8 cellular contexts compared by ENCODE assay signal in the genomic region with DNA sequence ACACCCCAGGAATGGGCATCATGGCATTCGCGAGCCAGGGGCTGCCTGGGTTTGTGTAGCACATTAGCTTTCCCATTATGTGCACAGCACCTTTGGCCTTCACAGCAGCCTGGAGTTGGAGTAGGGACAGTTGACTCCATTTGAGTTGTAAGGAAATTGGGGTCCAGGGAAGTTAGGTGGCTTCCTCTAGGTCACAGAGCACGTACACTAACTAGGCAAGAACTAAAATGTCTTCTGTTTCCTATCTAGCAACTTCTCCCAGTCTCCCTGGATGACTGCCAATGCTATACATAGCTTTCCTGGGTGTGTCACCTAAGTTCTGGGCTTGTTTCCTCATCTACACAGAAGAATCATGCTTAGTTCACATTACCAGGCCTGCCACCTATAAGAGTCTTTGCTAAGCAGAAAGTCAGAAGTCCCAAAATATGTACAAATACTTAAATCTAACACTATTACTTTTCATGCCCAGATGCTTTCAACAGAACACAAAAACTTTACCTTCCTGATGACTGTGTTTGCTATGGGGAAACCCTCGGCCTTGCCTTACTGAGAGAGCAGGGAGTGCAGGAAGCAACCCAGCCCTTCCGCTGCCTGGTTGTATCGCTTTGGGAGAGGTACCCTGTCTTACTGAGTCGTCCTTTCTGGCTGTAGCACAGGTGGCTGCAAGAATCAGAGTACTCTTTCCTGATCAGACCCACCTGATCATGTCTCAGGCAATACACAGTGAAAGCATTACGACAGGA. TPM values are rescaled to one million over a fixed set of nuclear protein-coding genes. Genes with fewer than 3 reads are reported as not detected.
DNase-seq lines count a peak whose midpoint lies in the region; ATAC-seq and TF ChIP-seq lines count a peak whose summit lies in the region.

No MANE protein-coding gene starts in this region.

- H3K9me3 Mint-ChIP-seq in memory B cell: no peaks in the 10 kb centered on the region
- H3K9me3 Mint-ChIP-seq in neural progenitor cell: no peaks in the 10 kb centered on the region

- no peak overlapping the region for H3K4me3 ChIP-seq in neural progenitor cell

- H3K79me2 ChIP-seq in neural progenitor cell (ENCODE audit: low read depth): peaks cover 43% of the 10 kb centered on the region

- DNase-seq in AG08396 (ENCODE audit: low spot score) (peak; percentile 67), LoVo (ENCODE audit: low spot score) (peak; percentile 95), caudate nucleus (lab: John Stamatoyannopoulos, UW) (peak in 2 of 61 donors; percentile 36 to 37), memory B cell (ENCODE audit: low spot score in 2 of 2) (no peak), neural progenitor cell (ENCODE audit: low spot score) (no peak)
- no peak for DNase-seq in stimulated activated CD4-positive, alpha-beta T cell treated with anti-CD3 and anti-CD28 coated beads, Interleukin-1b, Interleukin-23, amount 100 ng/mL, for 48 hours

- H3K27ac ChIP-seq in caudate nucleus (ENCODE audit: low read depth, low read length) (peak overlapping the region; percentile 41), neural progenitor cell (no peak overlapping the region)

- no peaks in the 10 kb centered on the region for H3K9me3 ChIP-seq in neural progenitor cell (ENCODE audit: low read depth)

- no peaks in the 10 kb centered on the region for H3K27me3 ChIP-seq in neural progenitor cell

- ATAC-seq in memory B cell (ENCODE audit: low read depth) (no peak), HG02970 (IDR thresholded peaks at IDR 0.05; ENCODE audit: low FRiP score, unreplicated experiment) (no peak), GM19397 (IDR thresholded peaks at IDR 0.05; ENCODE audit: unreplicated experiment) (no peak)

- no peaks in the 10 kb centered on the region for H3F3A ChIP-seq in neural progenitor cell (ENCODE audit: low read depth)

- H3K9ac ChIP-seq in neural progenitor cell: no peak overlapping the region

- H3K36me3 ChIP-seq in neural progenitor cell: no peaks in the 10 kb centered on the region

- TF ChIP-seq CTCF in neural progenitor cell (IDR thresholded peaks at IDR 0.05): no peak

- H3K4me2 ChIP-seq in neural progenitor cell: no peak overlapping the region

- H3K4me1 Mint-ChIP-seq in memory B cell (peaks cover 25% of the 10 kb centered on the region), neural progenitor cell (peaks cover 8% of the 10 kb centered on the region)

- H2AFZ ChIP-seq in neural progenitor cell (replicated peaks): no peak overlapping the region

- no peaks in the 10 kb centered on the region for H3K27me3 Mint-ChIP-seq in memory B cell
- H3K27me3 Mint-ChIP-seq in neural progenitor cell (ENCODE audit: insufficient read depth, low read depth): peaks cover 3% of the 10 kb centered on the region

- H3K4me3 Mint-ChIP-seq in memory B cell: no peak overlapping the region
- H3K4me3 Mint-ChIP-seq in neural progenitor cell: no peak overlapping the region

- H3K4me1 ChIP-seq in neural progenitor cell: peaks cover 3% of the 10 kb centered on the region

- H4K20me1 ChIP-seq in neural progenitor cell (ENCODE audit: low read depth): peaks cover 89% of the 10 kb centered on the region

- peak overlapping the region; percentile 21 for H3K27ac Mint-ChIP-seq in memory B cell
- no peak overlapping the region for H3K27ac Mint-ChIP-seq in neural progenitor cell

- H3K36me3 Mint-ChIP-seq in memory B cell (peaks cover 44% of the 10 kb centered on the region), neural progenitor cell (peaks cover 40% of the 10 kb centered on the region)

RNA-seq across cellular contexts. Expression of gene MACROH2A1, which starts 12.0 kb away (rescaled TPM):
- total RNA-seq in neural progenitor cell (ENCODE audit: low replicate concordance): 179 and 227 TPM in 2 replicates

Comparison
In these comparisons a context has a peak if more than half of its experiments do, and no peak if none do; other contexts are left out.
1. DNase-seq: peak in AG08396 (single experiment) and LoVo (single experiment); none in memory B cell (0 of 2), stimulated activated CD4-positive, alpha-beta T cell treated with anti-CD3 and anti-CD28 coated beads, Interleukin-1b, Interleukin-23, amount 100 ng/mL, for 48 hours (single experiment) and neural progenitor cell (single experiment).